In genomic region chr15:98700501-98700900, GRCh38 we compare ENCODE assay signal across 1 cellular context.
TF ChIP-seq lines count a peak whose summit lies in the region.

No MANE protein-coding gene starts in this region.

TF ChIP-seq in SK-N-SH, 30 proteins besides CTCF, POLR2A, EP300 and RAD21 (continued from another document):
- TF ChIP-seq RFX5 (IDR thresholded peaks at IDR 0.05; ENCODE audit: low read length): no peak
- no peak for TF ChIP-seq FOXJ3 (CRISPR knock-in tag; IDR thresholded peaks at IDR 0.05)
- TF ChIP-seq GABPA (IDR thresholded peaks at IDR 0.05; ENCODE audit: low read depth): no peak
- no peak for TF ChIP-seq FOSL2 (IDR thresholded peaks at IDR 0.05; ENCODE audit: borderline replicate concordance, low read depth)
- no peak for TF ChIP-seq USF1 (IDR thresholded peaks at IDR 0.05; ENCODE audit: borderline replicate concordance, low read depth)
- TF ChIP-seq MXI1 (IDR thresholded peaks at IDR 0.05; ENCODE audit: low read depth, low read length): no peak
- TF ChIP-seq JUND (IDR thresholded peaks at IDR 0.05): no peak
- no peak for TF ChIP-seq SMC3 (IDR thresholded peaks at IDR 0.05; ENCODE audit: low read depth, low read length)
- no peak for TF ChIP-seq POLR2AphosphoS5 (IDR thresholded peaks at IDR 0.05; ENCODE audit: low read depth, low read length)
